ENCODE assay signal across 7 cellular contexts in the genomic region with DNA sequence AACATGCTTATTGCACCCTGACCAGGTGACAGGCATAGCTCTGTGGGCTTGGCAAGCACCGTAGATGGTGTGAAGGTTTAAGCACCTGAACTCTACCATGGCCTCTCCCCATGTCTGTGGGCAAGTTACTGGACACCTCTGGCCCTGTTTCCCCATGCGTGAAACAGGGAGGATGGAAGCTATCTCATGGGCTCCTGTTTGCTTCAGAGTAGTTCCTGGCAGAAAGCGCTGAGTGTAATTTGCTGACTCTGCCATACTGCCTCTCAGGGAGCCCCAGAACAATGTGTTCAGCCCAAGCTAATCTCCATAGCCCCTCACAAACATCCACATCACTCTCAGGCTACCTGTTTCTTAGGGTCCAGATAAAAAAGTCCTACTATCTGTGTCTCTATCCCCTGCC. TPM values are rescaled to one million over a fixed set of nuclear protein-coding genes. Genes with fewer than 3 reads are reported as not detected.
DNase-seq lines count a peak whose midpoint lies in the region; ATAC-seq and TF ChIP-seq lines count a peak whose summit lies in the region.

No MANE protein-coding gene starts in this region.

- CTCF ChIA-PET in OCI-LY7 (lab: Charles Lee; ENCODE audit: unreplicated experiment): interaction anchor here (0.7 to 0.9 kb wide), 2 partner anchors 133 to 301 kb away, joined by 3 read pairs; no protein-coding TSS in a partner anchor

- H3F3A ChIP-seq in DOHH2 (ENCODE audit: control insufficient read depth, insufficient read depth): peaks cover 7% of the 10 kb centered on the region

- H4K20me1 ChIP-seq in DOHH2 (ENCODE audit: control insufficient read depth, insufficient read depth, low read depth, low read length) (peaks cover 18% of the 10 kb centered on the region), OCI-LY7 (ENCODE audit: insufficient read depth, low read length) (peaks cover 9% of the 10 kb centered on the region)

- TF ChIP-seq CTCF in DOHH2 (IDR thresholded peaks at IDR 0.05; ENCODE audit: low read depth, low read length, poor library complexity, severe bottlenecking) (no peak), OCI-LY7 (conservative IDR thresholded peaks at IDR 0.05; ENCODE audit: low read length) (no peak), left lung (IDR thresholded peaks at IDR 0.05) (no peak)

- intact Hi-C loops in OCI-LY7 (cut with micrococcal nuclease; ENCODE audit: unreplicated experiment): loop anchor here (1.0 to 5.0 kb wide), 5 partner anchors 103 to 448 kb away; a partner anchor contains a TSS
- intact Hi-C loops in left lung (cut with DNase I): loop anchor here in 1 of 2 donors (10.0 kb wide), 1 partner anchor 255 kb away; no protein-coding TSS in a partner anchor

- H3K36me3 ChIP-seq in DOHH2 (ENCODE audit: control insufficient read depth, low read length) (peaks cover 59% of the 10 kb centered on the region), OCI-LY7 (ENCODE audit: insufficient read depth, low read length) (peaks cover 54% of the 10 kb centered on the region), rectal smooth muscle tissue (ENCODE audit: control insufficient read depth, insufficient read depth, low read length) (no peaks in the 10 kb centered on the region), left lung (peaks cover 0 to 42% of the 10 kb centered on the region in 2 donors)

- H3K4me2 ChIP-seq in DOHH2 (ENCODE audit: low read length): peak overlapping the region; percentile 89
- H3K4me2 ChIP-seq in OCI-LY7 (ENCODE audit: low read length): peak overlapping the region; percentile 92

- ATAC-seq in left lung: no peak
- no peak for ATAC-seq in HG03354 (IDR thresholded peaks at IDR 0.05; ENCODE audit: poor library complexity, severe bottlenecking, unreplicated experiment)

- no peak overlapping the region for H3K9ac ChIP-seq in rectal smooth muscle tissue (ENCODE audit: low read length)

- H3K9me2 ChIP-seq in DOHH2 (replicated peaks; ENCODE audit: control insufficient read depth, low read length) (no peaks in the 10 kb centered on the region), OCI-LY7 (ENCODE audit: insufficient read depth, low read length) (no peaks in the 10 kb centered on the region)

- POLR2A ChIA-PET in OCI-LY7 (lab: Charles Lee): interaction anchor here (0.5 to 1.3 kb wide), 2 partner anchors 30 to 203 kb away, joined by 4 read pairs; no protein-coding TSS in a partner anchor

- peaks cover 43% of the 10 kb centered on the region for H3K79me2 ChIP-seq in DOHH2 (ENCODE audit: control insufficient read depth, low read length)
- H3K79me2 ChIP-seq in OCI-LY7 (ENCODE audit: insufficient read depth, low read depth, low read length): peaks cover 22% of the 10 kb centered on the region

- no peaks in the 10 kb centered on the region for H3K9me3 ChIP-seq in DOHH2 (ENCODE audit: control insufficient read depth, insufficient read depth, low read length)
- no peaks in the 10 kb centered on the region for H3K9me3 ChIP-seq in OCI-LY7 (ENCODE audit: low read length)
- H3K9me3 ChIP-seq in left lung: no peaks in the 10 kb centered on the region

- H3K4me1 ChIP-seq in DOHH2 (ENCODE audit: control insufficient read depth, low read length): peaks cover 45% of the 10 kb centered on the region
- peaks cover 41% of the 10 kb centered on the region for H3K4me1 ChIP-seq in OCI-LY7 (ENCODE audit: insufficient read depth, low read length, poor library complexity, severe bottlenecking)
- H3K4me1 ChIP-seq in rectal smooth muscle tissue (ENCODE audit: control insufficient read depth, insufficient read depth, low read length): peaks cover 30% of the 10 kb centered on the region
- H3K4me1 ChIP-seq in left lung: peaks cover 21 to 49% of the 10 kb centered on the region in 2 donors

- peak overlapping the region; percentile 84 for H3K4me3 ChIP-seq in DOHH2 (ENCODE audit: low read length)
- H3K4me3 ChIP-seq in OCI-LY7 (ENCODE audit: low read depth, low read length, poor library complexity, severe bottlenecking): peak overlapping the region; percentile 82
- H3K4me3 ChIP-seq in rectal smooth muscle tissue (ENCODE audit: low read length): peak overlapping the region; percentile 23
- no peak overlapping the region for H3K4me3 ChIP-seq in left lung

- BruUV-seq in OCI-LY7 (replicated peaks; lab: Mats Ljungman, UMichigan): TSS peak; percentile 63

- DNase-seq in OCI-LY7 (ENCODE audit: low spot score) (no peak), ecto neural progenitor cell (ENCODE audit: low spot score) (peak; percentile 39), left lung (no peak)
- DNase-seq in stimulated activated naive CD4-positive, alpha-beta T cell treated with Interleukin-2 at 50 U/mL for 16 hours (lab: John Stamatoyannopoulos, UW): no peak

- H2AFZ ChIP-seq in OCI-LY7 (ENCODE audit: low read length): no peak overlapping the region

- H3K27ac ChIP-seq in DOHH2 (ENCODE audit: low read depth, low read length): peak overlapping the region; percentile 22; the same call in 1 of the 2 replicates
- H3K27ac ChIP-seq in OCI-LY7 (ENCODE audit: low read depth, low read length, poor library complexity, severe bottlenecking): no peak overlapping the region
- no peak overlapping the region for H3K27ac ChIP-seq in rectal smooth muscle tissue (ENCODE audit: low read depth, low read length)
- no peak overlapping the region for H3K27ac ChIP-seq in left lung

- H3K27me3 ChIP-seq in DOHH2 (ENCODE audit: control insufficient read depth, low read length): peaks cover 21% of the 10 kb centered on the region
- no peaks in the 10 kb centered on the region for H3K27me3 ChIP-seq in rectal smooth muscle tissue (ENCODE audit: control insufficient read depth, insufficient read depth, low read length)
- no peaks in the 10 kb centered on the region for H3K27me3 ChIP-seq in left lung

RNA-seq across cellular contexts. Expression of a gene that starts 2.4 kb away (rescaled TPM):
- 41.9 and 45.2 TPM in 2 replicates for total RNA-seq in OCI-LY7 (2014; rRNA removed; shearing (Covaris generic))
- total RNA-seq in OCI-LY7 (2022) (62.2 and 67.2 TPM in 2 replicates), left lung (10 to 100 TPM; 63.0 to 80.0 TPM)

RNA-seq across cellular contexts. Expression of a gene that starts 25.8 kb away (rescaled TPM):
- not detected in 2 replicates for total RNA-seq in OCI-LY7 (2014; rRNA removed; shearing (Covaris generic))
- total RNA-seq in OCI-LY7 (2022) (0.08 and 0.11 TPM in 2 replicates), left lung (1 to 10 TPM; 4.5 to 5.3 TPM)

Comparison
In these comparisons a context has a peak if more than half of its experiments do, and no peak if none do; other contexts are left out.
1. H3K4me3 ChIP-seq: peak in DOHH2 (single experiment), OCI-LY7 (single experiment) and rectal smooth muscle tissue (single experiment); none in left lung (0 of 2).
2. RNA of a gene that starts 25.8 kb away (total RNA-seq): 4.5 to 5.3 TPM in left lung; 0.08 to 0.11 TPM in OCI-LY7; every median in the first group is over 4 times any median in the second.